ENCODE assay signal across 1 cellular context in genomic region chr21:26169611-26170470, GRCh38.
A peak's percentile ranks its signal among the peaks of the same experiment; 100 is the strongest.
TF ChIP-seq lines count a peak whose summit lies in the region.

No MANE protein-coding gene starts in this region.

TF ChIP-seq in HepG2, 621 proteins besides CTCF, POLR2A, EP300 and RAD21 (continued from another document):
- TF ChIP-seq ZSCAN5A (CRISPR knock-in tag; IDR thresholded peaks at IDR 0.05; ENCODE audit: borderline replicate concordance), result no peak
- 0 out of 2 replicates have a peak, but pooled peaks have one; percentile 14 for TF ChIP-seq ZNF841 (CRISPR knock-in tag; IDR thresholded peaks at IDR 0.05; ENCODE audit: borderline replicate concordance)
- TF ChIP-seq NFATC3 (CRISPR knock-in tag; IDR thresholded peaks at IDR 0.05), result 0 out of 2 replicates have a peak, but pooled peaks have one; percentile 54
- TF ChIP-seq EZH2 (conservative IDR thresholded peaks at IDR 0.05; ENCODE audit: low read depth, low read length), result 0 out of 2 replicates have a peak, but pooled peaks have one; percentile 31
- TF ChIP-seq ZMYM4 (CRISPR knock-in tag; IDR thresholded peaks at IDR 0.05), result 0 out of 2 replicates have a peak, but pooled peaks have one; percentile 11
- no peak for TF ChIP-seq TFE3 (CRISPR knock-in tag; IDR thresholded peaks at IDR 0.05)
- peak; percentile 41; the same call in 1 of the 2 replicates for TF ChIP-seq ZBTB14 (CRISPR knock-in tag; IDR thresholded peaks at IDR 0.05)
- TF ChIP-seq RERE (CRISPR knock-in tag; IDR thresholded peaks at IDR 0.05; ENCODE audit: low read depth), result no peak
- TF ChIP-seq FUBP1 (CRISPR knock-in tag; IDR thresholded peaks at IDR 0.05; ENCODE audit: borderline replicate concordance), result no peak
- TF ChIP-seq AGO1 (IDR thresholded peaks at IDR 0.05; ENCODE audit: low read depth, low read length, poor library complexity, severe bottlenecking), result peak; percentile 60
- peak; percentile 8; the same call in 1 of the 2 replicates for TF ChIP-seq GABPB1 (CRISPR knock-in tag; IDR thresholded peaks at IDR 0.05)
- TF ChIP-seq ZC3H13 (CRISPR knock-in tag; IDR thresholded peaks at IDR 0.05), result 0 out of 2 replicates have a peak, but pooled peaks have one; percentile 5
- peak; percentile 71 for TF ChIP-seq HNRNPK (IDR thresholded peaks at IDR 0.05; ENCODE audit: low read depth, low read length, poor library complexity, severe bottlenecking)
- peak; percentile 20; the same call in 1 of the 2 replicates for TF ChIP-seq ZMAT3 (CRISPR knock-in tag; conservative IDR thresholded peaks at IDR 0.05)
- peak; percentile 9; the same call in 1 of the 2 replicates for TF ChIP-seq SAP130 (CRISPR knock-in tag; IDR thresholded peaks at IDR 0.05; ENCODE audit: low read depth)
- TF ChIP-seq ZNF687 (CRISPR knock-in tag; IDR thresholded peaks at IDR 0.05), result 0 out of 2 replicates have a peak, but pooled peaks have one; percentile 1
- TF ChIP-seq TGIF2 (CRISPR knock-in tag; IDR thresholded peaks at IDR 0.05), result 0 out of 2 replicates have a peak, but pooled peaks have one; percentile 11
- peak; percentile 20; the same call in 1 of the 2 replicates for TF ChIP-seq PHF8 (CRISPR knock-in tag; IDR thresholded peaks at IDR 0.05)
- TF ChIP-seq ZNF800 (CRISPR knock-in tag; IDR thresholded peaks at IDR 0.05), result 0 out of 2 replicates have a peak, but pooled peaks have one; percentile 29
- TF ChIP-seq RBFOX2 (IDR thresholded peaks at IDR 0.05; ENCODE audit: low read depth, low read length), result no peak; the same call in 1 of the 2 replicates
- TF ChIP-seq TOPORS (CRISPR knock-in tag; IDR thresholded peaks at IDR 0.05), result 0 out of 2 replicates have a peak, but pooled peaks have one; percentile 15
- TF ChIP-seq BRD4 (CRISPR knock-in tag; IDR thresholded peaks at IDR 0.05), result peak; percentile 11; the same call in 1 of the 2 replicates
TF ChIP-seq in HepG2: peak in this region for 20.
